8 cellular contexts compared by ENCODE assay signal in the genomic region with DNA sequence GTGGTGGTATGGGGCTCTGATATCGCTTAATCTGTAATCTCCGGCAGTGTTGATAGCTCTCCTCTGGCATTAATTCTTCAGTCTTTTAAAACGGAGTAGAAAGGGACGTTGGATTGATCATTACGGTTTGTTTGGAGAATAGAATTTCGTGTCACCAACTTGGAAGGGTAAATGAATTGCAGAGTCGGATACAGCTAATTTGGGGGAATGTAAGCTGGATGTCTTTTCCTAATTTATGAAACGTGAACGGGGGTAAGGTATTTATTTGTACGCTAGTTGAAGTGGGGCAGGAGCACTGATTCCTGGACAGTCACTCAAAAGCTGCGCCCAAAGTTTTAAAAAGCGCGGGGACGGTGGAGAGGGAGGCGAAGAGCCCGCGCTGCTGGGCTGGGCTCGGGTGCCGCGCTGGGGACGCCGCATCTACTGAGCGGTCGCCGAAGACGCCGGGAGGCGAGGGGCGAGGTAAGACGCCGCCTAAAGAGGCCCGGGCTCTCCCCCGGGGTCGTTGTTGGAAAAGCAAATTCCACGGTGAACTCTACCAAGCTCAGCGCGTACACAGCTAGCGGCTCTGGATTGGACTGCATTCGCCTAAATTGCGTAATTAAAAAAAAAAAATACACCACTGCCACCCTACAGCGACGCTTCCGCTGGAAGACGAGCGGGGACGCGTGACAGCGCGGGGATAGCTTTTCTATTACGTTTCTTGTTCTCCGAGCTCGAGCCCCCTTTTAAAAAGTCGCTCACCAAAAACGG.
DNase-seq lines count a peak whose midpoint lies in the region; ATAC-seq and TF ChIP-seq lines count a peak whose summit lies in the region.

No MANE protein-coding gene starts in this region.

- DNase-seq in stimulated activated CD4-positive, alpha-beta T cell treated with anti-CD3 and anti-CD28 coated beads, Interleukin-12 subunit alpha, Interleukin-12 subunit beta, amount 100 ng/mL, for 4 hours = peak; percentile 38
- no peak for DNase-seq in stimulated activated CD4-positive, alpha-beta T cell treated with anti-CD3 and anti-CD28 coated beads, Interleukin-2, amount 100 ng/mL, for 48 hours
- DNase-seq in activated CD4-positive, CD25-positive, alpha-beta regulatory T cell treated with anti-CD3 and anti-CD28 coated beads, Interleukin-2, amount 50 U/mL, for 72 hours = peak; percentile 59
- DNase-seq in dorsolateral prefrontal cortex = peak in 1 of 10 donors; percentile 18
- DNase-seq in mesothelial cell of epicardium (ENCODE audit: low spot score in 2 of 2, unreplicated experiment in 2 of 2) = peak in 1 of 2 experiments; percentile 42
- DNase-seq in thoracic aorta (ENCODE audit: low spot score) = no peak

- H3K27ac ChIP-seq in dorsolateral prefrontal cortex (peak overlapping the region in 51 of 59 donors; percentile 5 to 90 (median 72)), thoracic aorta (peak overlapping the region; percentile 8 to 36)

- H3K9me3 ChIP-seq in thoracic aorta = no peaks in the 10 kb centered on the region

- peaks cover 96% of the 10 kb centered on the region for H3K27me3 Mint-ChIP-seq in mesothelial cell of epicardium (ENCODE audit: low read depth)

- no peaks in the 10 kb centered on the region for H3K9me3 Mint-ChIP-seq in mesothelial cell of epicardium

- no peaks in the 10 kb centered on the region for H3K36me3 Mint-ChIP-seq in mesothelial cell of epicardium

- TF ChIP-seq CTCF in dorsolateral prefrontal cortex (IDR thresholded peaks at IDR 0.05 in 54 of 56, conservative IDR thresholded peaks at IDR 0.05 in 2 of 56; ENCODE audit: low read depth in 1 of 56, partially characterized antibody in 56 of 56) (no peak), mesothelial cell of epicardium (IDR thresholded peaks at IDR 0.05; ENCODE audit: unreplicated experiment) (no peak), thoracic aorta (IDR thresholded peaks at IDR 0.05) (no peak)

- peak overlapping the region; percentile 64 for H3K4me3 Mint-ChIP-seq in mesothelial cell of epicardium

- H3K36me3 ChIP-seq in thoracic aorta = no peaks in the 10 kb centered on the region

- H3K4me1 Mint-ChIP-seq in mesothelial cell of epicardium = peaks cover 28% of the 10 kb centered on the region

- ATAC-seq in thoracic aorta (ENCODE audit: insufficient number of reproducible peaks, low FRiP score, low read depth) (peak; percentile 27), GM21367 (IDR thresholded peaks at IDR 0.05; ENCODE audit: unreplicated experiment) (no peak), HG02981 (IDR thresholded peaks at IDR 0.05; ENCODE audit: unreplicated experiment) (no peak)

- H3K27ac Mint-ChIP-seq in mesothelial cell of epicardium = peak overlapping the region; percentile 23

- peak overlapping the region in 58 of 59 donors; percentile 9 to 73 (median 52) for H3K4me3 ChIP-seq in dorsolateral prefrontal cortex
- H3K4me3 ChIP-seq in thoracic aorta = peak overlapping the region; percentile 90

- H3K27me3 ChIP-seq in dorsolateral prefrontal cortex = peaks cover 0 to 100% (median 91%) of the 10 kb centered on the region in 45 donors
- peaks cover 21% of the 10 kb centered on the region for H3K27me3 ChIP-seq in thoracic aorta (replicated peaks; ENCODE audit: insufficient read depth)

- intact Hi-C loops in dorsolateral prefrontal cortex (cut with DNase I) = loop anchor here (10.0 kb wide), 1 partner anchor 91 kb away; the partner anchor contains the start of gene PRDM1 (in 2 of the 2)

- peaks cover 15 to 36% of the 10 kb centered on the region in 2 donors for H3K4me1 ChIP-seq in thoracic aorta (ENCODE audit: control insufficient read depth in 1 of 2, low read depth in 2 of 2)

Comparison
In these comparisons a context has a peak if more than half of its experiments do, and no peak if none do; other contexts are left out.
1. DNase-seq: peak in stimulated activated CD4-positive, alpha-beta T cell treated with anti-CD3 and anti-CD28 coated beads, Interleukin-12 subunit alpha, Interleukin-12 subunit beta, amount 100 ng/mL, for 4 hours (single experiment) and activated CD4-positive, CD25-positive, alpha-beta regulatory T cell treated with anti-CD3 and anti-CD28 coated beads, Interleukin-2, amount 50 U/mL, for 72 hours (single experiment); none in stimulated activated CD4-positive, alpha-beta T cell treated with anti-CD3 and anti-CD28 coated beads, Interleukin-2, amount 100 ng/mL, for 48 hours (0 of 2) and thoracic aorta (single experiment).